In the genomic region with DNA sequence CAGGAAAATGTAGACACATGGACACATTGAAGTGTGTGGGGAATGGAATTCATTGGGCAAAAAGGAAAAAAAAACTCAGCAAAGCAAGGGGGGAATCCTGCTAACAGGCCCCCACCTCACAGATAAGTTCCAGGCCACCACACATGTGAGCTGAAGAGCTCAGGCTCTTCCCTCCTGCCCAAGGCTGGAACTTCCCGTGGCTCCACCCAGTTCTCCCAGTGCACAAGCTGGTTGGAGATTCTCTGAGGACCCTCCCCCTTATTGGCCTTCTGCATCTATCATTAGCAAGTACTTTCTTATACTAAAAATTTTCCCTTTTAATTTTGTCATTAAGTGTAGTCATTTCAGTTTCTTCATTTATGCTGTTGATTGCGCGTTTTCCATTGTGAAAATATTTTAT, we compare ENCODE assay signal across 8 cellular contexts.
"Had no signal": no experiment of that assay in that cellular context is flagged by ENCODE, and none has a peak within 500 bp of the region (broad histone marks: within the 10 kb centered on the region; RNA-seq: fewer than 3 reads in every experiment).

No MANE protein-coding gene starts in this region.

- H3K27ac Mint-ChIP-seq: IgD-negative memory B cell had no signal

- H3K9me3 Mint-ChIP-seq: IgD-negative memory B cell had no signal

- H3K4me3 ChIP-seq: K562 had no signal

- H3K27ac ChIP-seq: HL-60, KMS-11 had no signal

- H3K27me3 Mint-ChIP-seq: IgD-negative memory B cell had no signal

- H3K4me3 Mint-ChIP-seq: IgD-negative memory B cell had no signal

- H3K4me2 ChIP-seq: KMS-11 had no signal

- H3K9ac ChIP-seq: KMS-11 had no signal

- ATAC-seq: HepG2, K562 had no signal

- DNase-seq: IMR-90, KBM-7, KG1 had no signal
